In the genomic region with DNA sequence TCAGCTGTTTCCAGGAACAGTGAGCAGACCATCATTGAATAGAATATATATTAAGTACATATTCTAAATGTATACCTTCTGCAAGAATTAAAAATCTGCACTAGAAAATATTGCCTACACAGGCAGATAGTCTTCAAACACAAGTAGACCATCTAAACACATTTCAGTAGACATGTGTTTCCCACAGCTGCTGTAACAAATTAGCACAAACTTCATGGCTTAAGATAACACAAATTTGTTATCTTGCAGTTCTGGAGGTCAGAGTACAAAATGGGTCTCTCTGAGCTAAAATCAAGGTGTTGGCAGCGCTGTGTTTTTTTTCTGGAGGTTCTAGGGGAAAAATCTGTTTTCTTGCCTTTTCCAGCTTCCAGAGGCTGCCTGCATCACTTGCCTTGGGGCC, we compare ENCODE assay signal across 14 cellular contexts. TPM values are rescaled to one million over a fixed set of nuclear protein-coding genes. Genes with fewer than 3 reads are reported as not detected.
DNase-seq lines count a peak whose midpoint lies in the region; ATAC-seq, FAIRE-seq and TF ChIP-seq lines count a peak whose summit lies in the region.
"Had no signal": no experiment of that assay in that cellular context is flagged by ENCODE, and none has a peak within 500 bp of the region (broad histone marks: within the 10 kb centered on the region; RNA-seq: fewer than 3 reads in every experiment).

No MANE protein-coding gene starts in this region.

- H2BK20ac ChIP-seq in IMR-90 (ENCODE audit: low read depth, low read length) = 0 out of 2 replicates have a peak overlapping the region, but pooled peaks have one; percentile 4

- DNase-seq in Calu3 (no peak), IMR-90 (no peak), keratinocyte (ENCODE audit: low read depth, low spot score) (no peak), smooth muscle cell (lab: John Stamatoyannopoulos, UW; ENCODE audit: unreplicated experiment) (no peak), ovary (no peak), SW480 (ENCODE audit: low spot score) (no peak)
- DNase-seq: BE2C; CD4-positive, alpha-beta memory T cell; DND-41; GDM1; HCEC 1CT had no signal

- no peak overlapping the region for H3K18ac ChIP-seq in IMR-90 (ENCODE audit: low read depth, low read length)

- peak overlapping the region; percentile 77; the same call in 1 of the 2 replicates for H2AK5ac ChIP-seq in IMR-90 (ENCODE audit: low read depth, low read length)

- intact Hi-C loops in Calu3 (cut with micrococcal nuclease; ENCODE audit: unreplicated experiment) = loop anchor here (2.0 to 5.0 kb wide), 2 partner anchors 19 to 39 kb away; no protein-coding TSS in a partner anchor
- intact Hi-C loops in IMR-90 (cut with micrococcal nuclease) = loop anchor here (2.0 kb wide), 1 partner anchor 27 kb away; no protein-coding TSS in a partner anchor
- intact Hi-C loops in ovary (cut with DNase I) = loop anchor here in 1 of 4 donors (2.0 kb wide), 1 partner anchor 33 kb away; no protein-coding TSS in a partner anchor

- H3K4me1 ChIP-seq in IMR-90 (ENCODE audit: control insufficient read depth, insufficient read depth, low read length) (peaks cover 23% of the 10 kb centered on the region), keratinocyte (ENCODE audit: control insufficient read depth, extremely low read depth, insufficient read depth, low read length) (peaks cover 71% of the 10 kb centered on the region), smooth muscle cell (ENCODE audit: low read depth) (peaks cover 22% of the 10 kb centered on the region), ovary (ENCODE audit: insufficient read depth) (peaks cover 3% of the 10 kb centered on the region)

- dilution Hi-C loops in IMR-90 (cut with HindIII; ENCODE audit: low sequenced_read_pairs, unreplicated experiment) = no loop called here
- dilution Hi-C loops in keratinocyte (cut with MboI; ENCODE audit: extremely low pct_ligation_motif_present, low sequenced_read_pairs) = no loop called here

- H4K8ac ChIP-seq in IMR-90 (ENCODE audit: low read depth in 2 of 2, low read length in 2 of 2) = no peak overlapping the region

- CTCF ChIA-PET in Calu3 (lab: Charles Lee) = interaction anchor here (0.5 kb wide), 1 partner anchor 181 kb away, joined by 6 read pairs; no protein-coding TSS in a partner anchor
- CTCF ChIA-PET in IMR-90 (lab: Yijun Ruan, JAX) = no interaction called here

- H3K36me3 ChIP-seq in IMR-90 (ENCODE audit: control insufficient read depth, insufficient read depth, low read length) = peaks cover 2% of the 10 kb centered on the region; the same call in 1 of the 2 replicates
- H3K36me3 ChIP-seq in keratinocyte (ENCODE audit: control insufficient read depth in 2 of 2, extremely low read depth in 1 of 2, insufficient read depth in 2 of 2, low read length in 2 of 2) = no peaks in the 10 kb centered on the region
- H3K36me3 ChIP-seq in smooth muscle cell (ENCODE audit: low read depth) = no peaks in the 10 kb centered on the region
- no peaks in the 10 kb centered on the region for H3K36me3 ChIP-seq in ovary
- H3K36me3 ChIP-seq: BE2C had no signal

- H2BK120ac ChIP-seq in IMR-90 (ENCODE audit: low read depth, low read length) = no peak overlapping the region

- POLR2A ChIA-PET in IMR-90 (lab: Charles Lee; ENCODE audit: unreplicated experiment) = interaction anchor here (0.6 kb wide), 1 partner anchor 266 kb away, joined by 3 read pairs; no protein-coding TSS in a partner anchor

- no peak overlapping the region for H3K4me3 ChIP-seq in IMR-90 (ENCODE audit: insufficient read depth, low read depth, low read length)
- H3K4me3 ChIP-seq in keratinocyte (ENCODE audit: control insufficient read depth in 2 of 3, extremely low read depth in 1 of 3, insufficient read depth in 2 of 3, low read depth in 1 of 3, low read length in 3 of 3) = no peak overlapping the region
- H3K4me3 ChIP-seq in smooth muscle cell = no peak overlapping the region
- no peak overlapping the region for H3K4me3 ChIP-seq in ovary

- FAIRE-seq in keratinocyte (lab: Jason Lieb, UNC) = no peak
- FAIRE-seq: D721Med had no signal

- H3K4me3 Mint-ChIP-seq in Calu3 (ENCODE audit: low read depth, unreplicated experiment) = no peak overlapping the region
- H3K4me3 Mint-ChIP-seq: CD4-positive, alpha-beta memory T cell had no signal

- H3K4me1 Mint-ChIP-seq in Calu3 (ENCODE audit: low read depth, unreplicated experiment) = peaks cover 24% of the 10 kb centered on the region
- H3K4me1 Mint-ChIP-seq: CD4-positive, alpha-beta memory T cell had no signal

- H3K4me2 ChIP-seq in IMR-90 (ENCODE audit: low read depth, low read length) (no peak overlapping the region), keratinocyte (ENCODE audit: control insufficient read depth, extremely low read depth, insufficient read depth, low read depth, low read length) (no peak overlapping the region), smooth muscle cell (no peak overlapping the region)

- no peak overlapping the region for H3K14ac ChIP-seq in IMR-90 (replicated peaks; ENCODE audit: low read depth, low read length)

- H3K79me2 ChIP-seq in keratinocyte (ENCODE audit: control insufficient read depth, insufficient read depth, low read length) = peaks cover 44% of the 10 kb centered on the region
- peaks cover 15% of the 10 kb centered on the region for H3K79me2 ChIP-seq in smooth muscle cell (ENCODE audit: low read depth)

- no peak for ATAC-seq in IMR-90 (ENCODE audit: low read depth)
- no peak for ATAC-seq in GM18502 (IDR thresholded peaks at IDR 0.05; ENCODE audit: poor library complexity, unreplicated experiment)

- H3K27ac ChIP-seq in IMR-90 (ENCODE audit: insufficient read depth, low read length) = no peak overlapping the region
- H3K27ac ChIP-seq in keratinocyte (ENCODE audit: control insufficient read depth, insufficient read depth, low read length) = peak overlapping the region; percentile 2
- peak overlapping the region; percentile 96 for H3K27ac ChIP-seq in smooth muscle cell (ENCODE audit: low read depth)
- H3K27ac ChIP-seq in ovary = no peak overlapping the region
- H3K27ac ChIP-seq: C4-2B had no signal

- no peak for TF ChIP-seq EP300 in ovary (IDR thresholded peaks at IDR 0.05)

- in situ Hi-C loops in IMR-90 (cut with MboI; ENCODE audit: low sequenced_read_pairs) = no loop called here

- TF ChIP-seq POLR2A in IMR-90 (IDR thresholded peaks at IDR 0.05; ENCODE audit: low read depth, low read length) = no peak
- no peak for TF ChIP-seq POLR2A in ovary (IDR thresholded peaks at IDR 0.05)

- peaks cover 24% of the 10 kb centered on the region for H3K9me1 ChIP-seq in IMR-90 (ENCODE audit: insufficient read depth, low read length)
- no peaks in the 10 kb centered on the region for H3K9me1 ChIP-seq in keratinocyte (ENCODE audit: control insufficient read depth, extremely low read depth, insufficient read depth, low read length)

- H3K9me3 Mint-ChIP-seq in Calu3 (ENCODE audit: low read depth, unreplicated experiment) = no peaks in the 10 kb centered on the region
- H3K9me3 Mint-ChIP-seq: CD4-positive, alpha-beta memory T cell had no signal

- peaks cover 10% of the 10 kb centered on the region for H3F3A ChIP-seq in smooth muscle cell (ENCODE audit: low read depth)

- peak overlapping the region; percentile 43 for H2BK5ac ChIP-seq in IMR-90 (ENCODE audit: low read depth, low read length, poor library complexity, severe bottlenecking)

- peak overlapping the region; percentile 7; the same call in 1 of the 3 replicates for H2BK15ac ChIP-seq in IMR-90 (ENCODE audit: low read depth, low read length)

- peak overlapping the region; percentile 55 for H3K27ac Mint-ChIP-seq in Calu3 (ENCODE audit: unreplicated experiment)
- H3K27ac Mint-ChIP-seq: CD4-positive, alpha-beta memory T cell had no signal

- TF ChIP-seq RAD21 in IMR-90 (IDR thresholded peaks at IDR 0.05; ENCODE audit: low read length) = no peak

- BruUV-seq in Calu3 (replicated peaks; lab: Mats Ljungman, UMichigan) (no TSS peak), IMR-90 (replicated peaks; lab: Mats Ljungman, UMichigan) (no TSS peak)

- peaks cover 22 to 72% of the 10 kb centered on the region in 2 experiments for H3K79me1 ChIP-seq in IMR-90 (ENCODE audit: low read depth in 1 of 2, low read length in 2 of 2)

- H4K20me1 ChIP-seq in IMR-90 (ENCODE audit: insufficient read depth, low read length) = peaks cover 28% of the 10 kb centered on the region; the same call in 1 of the 2 replicates
- no peaks in the 10 kb centered on the region for H4K20me1 ChIP-seq in keratinocyte (ENCODE audit: control insufficient read depth, extremely low read depth, insufficient read depth, low read length)
- peaks cover 6% of the 10 kb centered on the region for H4K20me1 ChIP-seq in smooth muscle cell (ENCODE audit: low read depth)

- H3K27me3 Mint-ChIP-seq in Calu3 (ENCODE audit: unreplicated experiment) = no peaks in the 10 kb centered on the region
- H3K27me3 Mint-ChIP-seq: CD4-positive, alpha-beta memory T cell had no signal

- H3K27me3 ChIP-seq in IMR-90 (ENCODE audit: control insufficient read depth, insufficient read depth, low read length) = no peaks in the 10 kb centered on the region
- H3K27me3 ChIP-seq in keratinocyte (ENCODE audit: control insufficient read depth, extremely low read depth, insufficient read depth, low read length) = no peaks in the 10 kb centered on the region
- no peaks in the 10 kb centered on the region for H3K27me3 ChIP-seq in smooth muscle cell (ENCODE audit: low read depth)
- H3K27me3 ChIP-seq in ovary = no peaks in the 10 kb centered on the region
- H3K27me3 ChIP-seq: BE2C had no signal

- no CpG with 5 or more reads among the region's 1 CpG for WGBS in IMR-90 (ENCODE audit: extremely low coverage in 2 of 2, insufficient read length in 1 of 2), 2 experiments
- WGBS in smooth muscle cell (ENCODE audit: low lambda C conversion rate) = 100% methylated on average over 1 of the region's 1 CpG
- WGBS in ovary, 3 donors = 98 to 100% (median 100%) methylated on average over 1 of the region's 1 CpG

- no peaks in the 10 kb centered on the region for H3K9me3 ChIP-seq in IMR-90 (ENCODE audit: control insufficient read depth, insufficient read depth, low read length)
- H3K9me3 ChIP-seq in keratinocyte (ENCODE audit: control insufficient read depth, low read depth, low read length) = no peaks in the 10 kb centered on the region
- no peaks in the 10 kb centered on the region for H3K9me3 ChIP-seq in smooth muscle cell (replicated peaks; ENCODE audit: low read depth)
- no peaks in the 10 kb centered on the region for H3K9me3 ChIP-seq in ovary
- H3K9me3 ChIP-seq: BE2C had no signal

- peaks cover 32% of the 10 kb centered on the region for H3K36me3 Mint-ChIP-seq in Calu3 (ENCODE audit: insufficient read depth, unreplicated experiment)
- H3K36me3 Mint-ChIP-seq: CD4-positive, alpha-beta memory T cell had no signal

- no peak overlapping the region for H4K5ac ChIP-seq in IMR-90 (ENCODE audit: low read depth, low read length)

- no peak overlapping the region for H4K91ac ChIP-seq in IMR-90 (ENCODE audit: insufficient read depth, low read depth, low read length)

- no peak overlapping the region for H3K23ac ChIP-seq in IMR-90 (ENCODE audit: low read depth, low read length)

- no peak overlapping the region for H3K9ac ChIP-seq in IMR-90 (ENCODE audit: low read depth, low read length)
- H3K9ac ChIP-seq in keratinocyte (ENCODE audit: control insufficient read depth, extremely low read depth, insufficient read depth, low read length) = no peak overlapping the region
- no peak overlapping the region for H3K9ac ChIP-seq in smooth muscle cell (ENCODE audit: low read depth)

- H2AK9ac ChIP-seq in IMR-90 (replicated peaks; ENCODE audit: low read depth, low read length, poor library complexity) = no peak overlapping the region

- TF ChIP-seq CTCF in Calu3 (IDR thresholded peaks at IDR 0.05; ENCODE audit: unreplicated experiment) (no peak), IMR-90 (conservative IDR thresholded peaks at IDR 0.05; ENCODE audit: low read depth, low read length) (no peak), keratinocyte (optimal IDR thresholded peaks at IDR 0.05 in 1 of 3, IDR thresholded peaks at IDR 0.05 in 1 of 3, conservative IDR thresholded peaks at IDR 0.05 in 1 of 3; ENCODE audit: extremely low read depth in 1 of 3, insufficient read depth in 2 of 3, low read length in 3 of 3) (no peak), smooth muscle cell (IDR thresholded peaks at IDR 0.05; ENCODE audit: borderline replicate concordance, insufficient read depth, poor library complexity, severe bottlenecking) (no peak), ovary (IDR thresholded peaks at IDR 0.05) (no peak)

- no peak overlapping the region for H3K4ac ChIP-seq in IMR-90 (ENCODE audit: low read depth, low read length)

- no peak overlapping the region for H2AFZ ChIP-seq in IMR-90 (replicated peaks; ENCODE audit: low read length, poor library complexity)
- no peak overlapping the region for H2AFZ ChIP-seq in keratinocyte (ENCODE audit: control insufficient read depth, low read length)
- no peak overlapping the region for H2AFZ ChIP-seq in smooth muscle cell (ENCODE audit: low read depth)

- H3K56ac ChIP-seq in IMR-90 (ENCODE audit: extremely low read depth, insufficient read depth, low read length) = no peak overlapping the region

RNA-seq across cellular contexts. Expression of gene SH3RF1, which starts 42.7 kb away (rescaled TPM):
- total RNA-seq in Calu3 (2022) (64.6 and 70.1 TPM in 2 replicates), IMR-90 (2012; rRNA removed) (29.8 and 30.0 TPM in 2 replicates), smooth muscle cell (5.2 and 10.2 TPM in 2 replicates), ovary (10 to 100 TPM; 18.7 to 32.6 (median 22.4) TPM)
- polyA plus RNA-seq in IMR-90 (2012; rRNA removed) (22.0 and 23.1 TPM in 2 replicates), keratinocyte (4.6 to 16.8 TPM (median 9.5 TPM) in 3 replicates), smooth muscle cell (9.4 and 17.9 TPM in 2 replicates), ovary (10 to 100 TPM in 1 of 2 donors, 1 to 10 TPM in 1; 8.2 to 10.0 TPM)
- 12.1 and 19.9 TPM in 2 replicates for polyA plus RNA-seq in IMR-90 (2012; cell fraction: cytosol; rRNA removed)
- 27.7 and 38.4 TPM in 2 replicates for polyA plus RNA-seq in IMR-90 (2012; cell fraction: nucleus; rRNA removed; ENCODE audit: low replicate concordance)
- 9.4 TPM for polyA plus RNA-seq in keratinocyte (2011; ENCODE audit: low read depth)
- 8.1 and 8.5 TPM in 2 replicates for polyA plus RNA-seq in keratinocyte (2011; cell fraction: cytosol; rRNA removed)
- polyA plus RNA-seq in keratinocyte (2011; cell fraction: nucleus; rRNA removed) = 13.6 and 13.7 TPM in 2 replicates
- 6.4 and 14.3 TPM in 2 replicates for polyA plus RNA-seq in keratinocyte (2012; ENCODE audit: low replicate concordance)
- polyA minus RNA-seq in keratinocyte = 38.4 to 53.9 TPM (median 51.6 TPM) in 3 replicates
- 13.0 TPM for polyA minus RNA-seq in keratinocyte (2011; cell fraction: cytosol; rRNA and poly(A)+ RNA removed)
- 28.0 and 48.9 TPM in 2 replicates for polyA minus RNA-seq in keratinocyte (2011; cell fraction: nucleus; rRNA and poly(A)+ RNA removed)

Comparison
In these comparisons a context has a peak if more than half of its experiments do, and no peak if none do; other contexts are left out.
1. H3K27ac ChIP-seq: peak in keratinocyte (single experiment) and smooth muscle cell (single experiment); none in IMR-90 (single experiment) and ovary (0 of 2).